In the genomic region with DNA sequence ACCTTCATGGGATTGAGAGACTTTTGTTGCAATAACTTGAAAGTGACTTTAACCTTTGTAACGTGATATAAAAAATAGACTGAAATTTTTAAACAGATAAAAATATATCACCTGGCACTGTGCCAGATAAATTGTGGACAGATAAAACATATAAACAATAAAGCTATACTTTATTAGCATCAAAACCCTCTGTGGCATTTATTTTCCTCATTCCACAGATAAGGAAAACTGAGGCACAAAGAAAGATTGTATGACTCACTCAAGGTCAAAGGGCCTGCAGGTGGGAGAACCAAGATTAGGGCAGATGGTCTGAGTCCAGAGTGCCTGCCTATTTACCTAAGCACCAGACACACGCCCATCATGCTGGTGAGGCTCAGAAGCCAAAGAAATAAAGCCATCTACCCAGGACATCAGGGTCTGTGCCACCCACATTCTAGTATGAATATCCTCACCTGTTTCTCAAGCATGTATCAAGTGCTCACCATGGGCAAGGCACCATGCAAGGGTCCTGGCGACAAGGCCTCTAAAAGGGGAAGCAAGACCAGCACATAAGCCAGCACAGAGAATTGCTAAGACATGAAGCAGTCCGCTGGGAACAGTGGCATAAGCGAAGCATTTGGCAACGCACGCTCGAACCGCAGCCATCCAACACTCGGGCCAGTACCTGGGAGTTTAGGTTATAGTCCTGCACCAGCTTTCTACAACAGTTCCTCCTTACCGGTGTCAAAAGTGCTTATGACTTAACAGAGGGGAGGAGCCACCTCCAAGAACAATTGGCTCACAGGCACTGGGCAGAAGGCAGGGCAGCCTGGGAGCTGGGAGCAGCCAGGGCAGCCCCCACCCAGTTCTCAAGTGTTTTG, we compare ENCODE assay signal across 1 cellular context.
TF ChIP-seq lines count a peak whose summit lies in the region.

No MANE protein-coding gene starts in this region.

TF ChIP-seq in K562, 482 proteins besides CTCF, POLR2A, EP300 and RAD21 (continued from another document and continues in another):
- TF ChIP-seq, protein P1, sequence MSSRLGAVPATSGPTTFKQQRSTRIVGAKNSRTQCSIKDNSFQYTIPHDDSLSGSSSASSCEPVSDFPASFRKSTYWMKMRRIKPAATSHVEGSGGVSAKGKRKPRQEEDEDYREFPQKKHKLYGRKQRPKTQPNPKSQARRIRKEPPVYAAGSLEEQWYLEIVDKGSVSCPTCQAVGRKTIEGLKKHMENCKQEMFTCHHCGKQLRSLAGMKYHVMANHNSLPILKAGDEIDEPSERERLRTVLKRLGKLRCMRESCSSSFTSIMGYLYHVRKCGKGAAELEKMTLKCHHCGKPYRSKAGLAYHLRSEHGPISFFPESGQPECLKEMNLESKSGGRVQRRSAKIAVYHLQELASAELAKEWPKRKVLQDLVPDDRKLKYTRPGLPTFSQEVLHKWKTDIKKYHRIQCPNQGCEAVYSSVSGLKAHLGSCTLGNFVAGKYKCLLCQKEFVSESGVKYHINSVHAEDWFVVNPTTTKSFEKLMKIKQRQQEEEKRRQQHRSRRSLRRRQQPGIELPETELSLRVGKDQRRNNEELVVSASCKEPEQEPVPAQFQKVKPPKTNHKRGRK (tag; IDR thresholded peaks at IDR 0.05) = no peak
- TF ChIP-seq CCNT2 (IDR thresholded peaks at IDR 0.05; ENCODE audit: borderline replicate concordance, extremely low read depth, insufficient read length, low read depth, low read length) (peak; percentile 29), SRSF7 (optimal IDR thresholded peaks at IDR 0.05; ENCODE audit: low read depth, low read length) (no peak), EP400 (IDR thresholded peaks at IDR 0.05) (no peak; the same call in 1 of the 2 replicates), POLR3G (IDR thresholded peaks at IDR 0.05; ENCODE audit: extremely low read depth, insufficient read length, insufficient replicate concordance) (no peak), MAZ (CRISPR knock-in tag; conservative IDR thresholded peaks at IDR 0.05 in 1 of 2, IDR thresholded peaks at IDR 0.05 in 1 of 2) (no peak), ZFP30 (CRISPR knock-in tag; IDR thresholded peaks at IDR 0.05; ENCODE audit: borderline replicate concordance) (no peak), FOXJ2 (tag; IDR thresholded peaks at IDR 0.05) (no peak), FOSL1 (tag; conservative IDR thresholded peaks at IDR 0.05) (peak; percentile 64), FUS (optimal IDR thresholded peaks at IDR 0.05; ENCODE audit: low read depth, low read length) (no peak), RBBP5 (IDR thresholded peaks at IDR 0.05; ENCODE audit: borderline replicate concordance, insufficient read depth, low read length, poor library complexity, severe bottlenecking) (no peak), MYNN (IDR thresholded peaks at IDR 0.05) (no peak), MYNN (CRISPR knock-in tag; IDR thresholded peaks at IDR 0.05) (no peak), FOXP1 (CRISPR knock-in tag; IDR thresholded peaks at IDR 0.05) (no peak), CAMTA2 (CRISPR knock-in tag; conservative IDR thresholded peaks at IDR 0.05) (no peak), NCOA6 (IDR thresholded peaks at IDR 0.05) (no peak)
- TF ChIP-seq, protein P2, sequence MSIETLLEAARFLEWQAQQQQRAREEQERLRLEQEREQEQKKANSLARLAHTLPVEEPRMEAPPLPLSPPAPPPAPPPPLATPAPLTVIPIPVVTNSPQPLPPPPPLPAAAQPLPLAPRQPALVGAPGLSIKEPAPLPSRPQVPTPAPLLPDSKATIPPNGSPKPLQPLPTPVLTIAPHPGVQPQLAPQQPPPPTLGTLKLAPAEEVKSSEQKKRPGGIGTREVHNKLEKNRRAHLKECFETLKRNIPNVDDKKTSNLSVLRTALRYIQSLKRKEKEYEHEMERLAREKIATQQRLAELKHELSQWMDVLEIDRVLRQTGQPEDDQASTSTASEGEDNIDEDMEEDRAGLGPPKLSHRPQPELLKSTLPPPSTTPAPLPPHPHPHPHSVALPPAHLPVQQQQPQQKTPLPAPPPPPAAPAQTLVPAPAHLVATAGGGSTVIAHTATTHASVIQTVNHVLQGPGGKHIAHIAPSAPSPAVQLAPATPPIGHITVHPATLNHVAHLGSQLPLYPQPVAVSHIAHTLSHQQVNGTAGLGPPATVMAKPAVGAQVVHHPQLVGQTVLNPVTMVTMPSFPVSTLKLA (conservative IDR thresholded peaks at IDR 0.05) = peak in 1 of 2 experiments; percentile 40; a peak in 1 of 4 replicates
- TF ChIP-seq, protein P3, sequence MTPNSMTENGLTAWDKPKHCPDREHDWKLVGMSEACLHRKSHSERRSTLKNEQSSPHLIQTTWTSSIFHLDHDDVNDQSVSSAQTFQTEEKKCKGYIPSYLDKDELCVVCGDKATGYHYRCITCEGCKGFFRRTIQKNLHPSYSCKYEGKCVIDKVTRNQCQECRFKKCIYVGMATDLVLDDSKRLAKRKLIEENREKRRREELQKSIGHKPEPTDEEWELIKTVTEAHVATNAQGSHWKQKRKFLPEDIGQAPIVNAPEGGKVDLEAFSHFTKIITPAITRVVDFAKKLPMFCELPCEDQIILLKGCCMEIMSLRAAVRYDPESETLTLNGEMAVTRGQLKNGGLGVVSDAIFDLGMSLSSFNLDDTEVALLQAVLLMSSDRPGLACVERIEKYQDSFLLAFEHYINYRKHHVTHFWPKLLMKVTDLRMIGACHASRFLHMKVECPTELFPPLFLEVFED (CRISPR knock-in tag; conservative IDR thresholded peaks at IDR 0.05) = no peak
- TF ChIP-seq, protein P4, sequence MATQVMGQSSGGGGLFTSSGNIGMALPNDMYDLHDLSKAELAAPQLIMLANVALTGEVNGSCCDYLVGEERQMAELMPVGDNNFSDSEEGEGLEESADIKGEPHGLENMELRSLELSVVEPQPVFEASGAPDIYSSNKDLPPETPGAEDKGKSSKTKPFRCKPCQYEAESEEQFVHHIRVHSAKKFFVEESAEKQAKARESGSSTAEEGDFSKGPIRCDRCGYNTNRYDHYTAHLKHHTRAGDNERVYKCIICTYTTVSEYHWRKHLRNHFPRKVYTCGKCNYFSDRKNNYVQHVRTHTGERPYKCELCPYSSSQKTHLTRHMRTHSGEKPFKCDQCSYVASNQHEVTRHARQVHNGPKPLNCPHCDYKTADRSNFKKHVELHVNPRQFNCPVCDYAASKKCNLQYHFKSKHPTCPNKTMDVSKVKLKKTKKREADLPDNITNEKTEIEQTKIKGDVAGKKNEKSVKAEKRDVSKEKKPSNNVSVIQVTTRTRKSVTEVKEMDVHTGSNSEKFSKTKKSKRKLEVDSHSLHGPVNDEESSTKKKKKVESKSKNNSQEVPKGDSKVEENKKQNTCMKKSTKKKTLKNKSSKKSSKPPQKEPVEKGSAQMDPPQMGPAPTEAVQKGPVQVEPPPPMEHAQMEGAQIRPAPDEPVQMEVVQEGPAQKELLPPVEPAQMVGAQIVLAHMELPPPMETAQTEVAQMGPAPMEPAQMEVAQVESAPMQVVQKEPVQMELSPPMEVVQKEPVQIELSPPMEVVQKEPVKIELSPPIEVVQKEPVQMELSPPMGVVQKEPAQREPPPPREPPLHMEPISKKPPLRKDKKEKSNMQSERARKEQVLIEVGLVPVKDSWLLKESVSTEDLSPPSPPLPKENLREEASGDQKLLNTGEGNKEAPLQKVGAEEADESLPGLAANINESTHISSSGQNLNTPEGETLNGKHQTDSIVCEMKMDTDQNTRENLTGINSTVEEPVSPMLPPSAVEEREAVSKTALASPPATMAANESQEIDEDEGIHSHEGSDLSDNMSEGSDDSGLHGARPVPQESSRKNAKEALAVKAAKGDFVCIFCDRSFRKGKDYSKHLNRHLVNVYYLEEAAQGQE (CRISPR knock-in tag; IDR thresholded peaks at IDR 0.05; ENCODE audit: low read depth) = no peak
- TF ChIP-seq, protein P5, sequence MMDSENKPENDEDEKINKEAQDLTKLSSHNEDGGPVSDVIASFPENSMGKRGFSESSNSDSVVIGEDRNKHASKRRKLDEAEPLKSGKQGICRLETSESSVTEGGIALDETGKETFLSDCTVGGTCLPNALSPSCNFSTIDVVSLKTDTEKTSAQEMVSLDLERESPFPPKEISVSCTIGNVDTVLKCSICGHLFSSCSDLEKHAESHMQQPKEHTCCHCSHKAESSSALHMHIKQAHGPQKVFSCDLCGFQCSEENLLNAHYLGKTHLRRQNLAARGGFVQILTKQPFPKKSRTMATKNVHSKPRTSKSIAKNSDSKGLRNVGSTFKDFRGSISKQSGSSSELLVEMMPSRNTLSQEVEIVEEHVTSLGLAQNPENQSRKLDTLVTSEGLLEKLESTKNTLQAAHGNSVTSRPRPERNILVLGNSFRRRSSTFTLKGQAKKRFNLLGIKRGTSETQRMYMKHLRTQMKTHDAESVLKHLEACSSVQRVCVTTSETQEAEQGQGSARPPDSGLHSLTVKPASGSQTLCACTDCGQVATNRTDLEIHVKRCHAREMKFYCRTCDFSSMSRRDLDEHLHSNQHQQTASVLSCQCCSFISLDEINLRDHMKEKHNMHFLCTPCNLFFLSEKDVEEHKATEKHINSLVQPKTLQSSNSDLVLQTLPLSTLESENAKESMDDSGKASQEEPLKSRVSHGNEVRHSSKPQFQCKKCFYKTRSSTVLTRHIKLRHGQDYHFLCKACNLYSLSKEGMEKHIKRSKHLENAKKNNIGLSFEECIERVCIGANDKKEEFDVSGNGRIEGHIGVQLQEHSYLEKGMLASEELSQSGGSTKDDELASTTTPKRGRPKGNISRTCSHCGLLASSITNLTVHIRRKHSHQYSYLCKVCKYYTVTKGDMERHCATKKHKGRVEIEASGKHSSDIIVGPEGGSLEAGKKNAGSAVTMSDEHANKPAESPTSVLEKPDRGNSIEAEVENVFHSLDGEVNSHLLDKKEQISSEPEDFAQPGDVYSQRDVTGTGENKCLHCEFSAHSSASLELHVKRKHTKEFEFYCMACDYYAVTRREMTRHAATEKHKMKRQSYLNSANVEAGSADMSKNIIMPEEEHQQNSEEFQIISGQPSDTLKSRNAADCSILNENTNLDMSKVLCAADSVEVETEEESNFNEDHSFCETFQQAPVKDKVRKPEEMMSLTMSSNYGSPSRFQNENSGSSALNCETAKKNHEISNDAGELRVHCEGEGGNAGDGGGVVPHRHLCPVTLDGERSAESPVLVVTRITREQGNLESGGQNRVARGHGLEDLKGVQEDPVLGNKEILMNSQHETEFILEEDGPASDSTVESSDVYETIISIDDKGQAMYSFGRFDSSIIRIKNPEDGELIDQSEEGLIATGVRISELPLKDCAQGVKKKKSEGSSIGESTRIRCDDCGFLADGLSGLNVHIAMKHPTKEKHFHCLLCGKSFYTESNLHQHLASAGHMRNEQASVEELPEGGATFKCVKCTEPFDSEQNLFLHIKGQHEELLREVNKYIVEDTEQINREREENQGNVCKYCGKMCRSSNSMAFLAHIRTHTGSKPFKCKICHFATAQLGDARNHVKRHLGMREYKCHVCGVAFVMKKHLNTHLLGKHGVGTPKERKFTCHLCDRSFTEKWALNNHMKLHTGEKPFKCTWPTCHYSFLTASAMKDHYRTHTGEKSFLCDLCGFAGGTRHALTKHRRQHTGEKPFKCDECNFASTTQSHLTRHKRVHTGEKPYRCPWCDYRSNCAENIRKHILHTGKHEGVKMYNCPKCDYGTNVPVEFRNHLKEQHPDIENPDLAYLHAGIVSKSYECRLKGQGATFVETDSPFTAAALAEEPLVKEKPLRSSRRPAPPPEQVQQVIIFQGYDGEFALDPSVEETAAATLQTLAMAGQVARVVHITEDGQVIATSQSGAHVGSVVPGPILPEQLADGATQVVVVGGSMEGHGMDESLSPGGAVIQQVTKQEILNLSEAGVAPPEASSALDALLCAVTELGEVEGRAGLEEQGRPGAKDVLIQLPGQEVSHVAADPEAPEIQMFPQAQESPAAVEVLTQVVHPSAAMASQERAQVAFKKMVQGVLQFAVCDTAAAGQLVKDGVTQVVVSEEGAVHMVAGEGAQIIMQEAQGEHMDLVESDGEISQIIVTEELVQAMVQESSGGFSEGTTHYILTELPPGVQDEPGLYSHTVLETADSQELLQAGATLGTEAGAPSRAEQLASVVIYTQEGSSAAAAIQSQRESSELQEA (IDR thresholded peaks at IDR 0.05; ENCODE audit: low read depth) = no peak
- TF ChIP-seq, protein P6, sequence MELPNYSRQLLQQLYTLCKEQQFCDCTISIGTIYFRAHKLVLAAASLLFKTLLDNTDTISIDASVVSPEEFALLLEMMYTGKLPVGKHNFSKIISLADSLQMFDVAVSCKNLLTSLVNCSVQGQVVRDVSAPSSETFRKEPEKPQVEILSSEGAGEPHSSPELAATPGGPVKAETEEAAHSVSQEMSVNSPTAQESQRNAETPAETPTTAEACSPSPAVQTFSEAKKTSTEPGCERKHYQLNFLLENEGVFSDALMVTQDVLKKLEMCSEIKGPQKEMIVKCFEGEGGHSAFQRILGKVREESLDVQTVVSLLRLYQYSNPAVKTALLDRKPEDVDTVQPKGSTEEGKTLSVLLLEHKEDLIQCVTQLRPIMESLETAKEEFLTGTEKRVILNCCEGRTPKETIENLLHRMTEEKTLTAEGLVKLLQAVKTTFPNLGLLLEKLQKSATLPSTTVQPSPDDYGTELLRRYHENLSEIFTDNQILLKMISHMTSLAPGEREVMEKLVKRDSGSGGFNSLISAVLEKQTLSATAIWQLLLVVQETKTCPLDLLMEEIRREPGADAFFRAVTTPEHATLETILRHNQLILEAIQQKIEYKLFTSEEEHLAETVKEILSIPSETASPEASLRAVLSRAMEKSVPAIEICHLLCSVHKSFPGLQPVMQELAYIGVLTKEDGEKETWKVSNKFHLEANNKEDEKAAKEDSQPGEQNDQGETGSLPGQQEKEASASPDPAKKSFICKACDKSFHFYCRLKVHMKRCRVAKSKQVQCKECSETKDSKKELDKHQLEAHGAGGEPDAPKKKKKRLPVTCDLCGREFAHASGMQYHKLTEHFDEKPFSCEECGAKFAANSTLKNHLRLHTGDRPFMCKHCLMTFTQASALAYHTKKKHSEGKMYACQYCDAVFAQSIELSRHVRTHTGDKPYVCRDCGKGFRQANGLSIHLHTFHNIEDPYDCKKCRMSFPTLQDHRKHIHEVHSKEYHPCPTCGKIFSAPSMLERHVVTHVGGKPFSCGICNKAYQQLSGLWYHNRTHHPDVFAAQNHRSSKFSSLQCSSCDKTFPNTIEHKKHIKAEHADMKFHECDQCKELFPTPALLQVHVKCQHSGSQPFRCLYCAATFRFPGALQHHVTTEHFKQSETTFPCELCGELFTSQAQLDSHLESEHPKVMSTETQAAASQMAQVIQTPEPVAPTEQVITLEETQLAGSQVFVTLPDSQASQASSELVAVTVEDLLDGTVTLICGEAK (IDR thresholded peaks at IDR 0.05) = no peak
- TF ChIP-seq, protein P6 (CRISPR knock-in tag; IDR thresholded peaks at IDR 0.05) = no peak
